Comparison of ENCODE assay signal across 8 cellular contexts in the genomic region with DNA sequence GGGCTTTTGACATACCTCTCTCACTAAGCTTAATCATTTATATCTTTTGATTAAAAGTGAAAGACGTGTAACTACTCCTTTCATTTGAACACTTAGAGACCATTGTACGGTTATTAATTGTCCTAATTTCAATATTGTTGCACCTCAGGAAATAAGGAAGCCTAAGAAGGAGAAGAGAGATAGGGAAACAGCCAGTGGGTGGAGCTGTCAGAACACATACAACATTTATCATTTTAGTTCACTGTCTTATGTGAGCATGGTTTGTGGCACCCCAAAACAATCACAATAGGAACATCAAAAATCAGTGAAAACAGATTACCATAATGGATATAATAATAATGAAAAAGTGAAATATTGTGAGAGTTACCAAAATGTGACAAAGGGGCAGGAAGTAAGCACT.
DNase-seq lines count a peak whose midpoint lies in the region; ATAC-seq and TF ChIP-seq lines count a peak whose summit lies in the region.
"Not testable (repeated sequence)": the region's sequence is repeated elsewhere in the genome, so short reads cannot be mapped to it uniquely, and the experiment has no call there.

No MANE protein-coding gene starts in this region.

- H4K20me1 ChIP-seq in Karpas-422 (ENCODE audit: insufficient read depth, low read depth, low read length) = not testable (repeated sequence)

- H3K9ac ChIP-seq in Karpas-422 (ENCODE audit: low read length); liver (ENCODE audit: low read depth in 1 of 2, low read length in 2 of 2): not testable (repeated sequence)

- intact Hi-C loops in A673 (cut with micrococcal nuclease; ENCODE audit: unreplicated experiment); heart left ventricle (cut with DNase I): not testable (repeated sequence)

- CTCF ChIA-PET in A673 (lab: Charles Lee) = not testable (repeated sequence)

- H3K9me3 ChIP-seq in A673 (ENCODE audit: low read depth, low read length, poor library complexity, severe bottlenecking); Karpas-422 (ENCODE audit: low read length); Peyer's patch; heart left ventricle; liver (ENCODE audit: control insufficient read depth in 4 of 4, low read length in 3 of 4): not testable (repeated sequence)

- peak; percentile 55 to 56 for TF ChIP-seq RAD21 in liver (IDR thresholded peaks at IDR 0.05)

- not testable (repeated sequence) for H3K4me3 ChIP-seq in A673 (ENCODE audit: low read depth, low read length, poor library complexity, severe bottlenecking); Karpas-422 (ENCODE audit: low read length); Peyer's patch; choroid plexus epithelial cell (ENCODE audit: low read depth, low read length); heart left ventricle; liver (ENCODE audit: low read depth in 1 of 3, low read length in 3 of 3); retinal pigment epithelial cell (ENCODE audit: low read length)

- not testable (repeated sequence) for H3K36me3 ChIP-seq in A673 (ENCODE audit: insufficient read depth, low read length, poor library complexity, severe bottlenecking); Karpas-422 (ENCODE audit: insufficient read depth, low read length); Peyer's patch; heart left ventricle; liver (ENCODE audit: control insufficient read depth in 4 of 4, insufficient read depth in 3 of 4, low read depth in 1 of 4, low read length in 3 of 4)

- not testable (repeated sequence) for H3K4me2 ChIP-seq in Karpas-422 (ENCODE audit: low read depth, low read length, poor library complexity, severe bottlenecking)

- H3K4me1 ChIP-seq in A673 (ENCODE audit: insufficient read depth, low read length, poor library complexity, severe bottlenecking); Karpas-422 (ENCODE audit: low read length); Peyer's patch; heart left ventricle; liver (ENCODE audit: control insufficient read depth in 4 of 4, insufficient read depth in 4 of 4, low read length in 3 of 4): not testable (repeated sequence)

- 51 to 70% (median 62%) methylated on average over 2 of the region's 2 CpGs for WGBS in heart left ventricle, 4 donors
- WGBS in liver = 63% methylated on average over 2 of the region's 2 CpGs

- H2AFZ ChIP-seq in Karpas-422 (ENCODE audit: low read length) = not testable (repeated sequence)

- not testable (repeated sequence) for DNase-seq in A673 (ENCODE audit: low spot score); GM13977 (ENCODE audit: low spot score); Peyer's patch; heart left ventricle; retinal pigment epithelial cell (ENCODE audit: low read depth)
- peak; percentile 41 for DNase-seq in Karpas-422
- DNase-seq in choroid plexus epithelial cell (ENCODE audit: low read depth) = peak; percentile 2

- not testable (repeated sequence) for H3K27ac ChIP-seq in A673 (ENCODE audit: low read depth, low read length, poor library complexity, severe bottlenecking); Karpas-422 (ENCODE audit: low read length); Peyer's patch; heart left ventricle; liver (ENCODE audit: low read depth in 1 of 2, low read length in 2 of 2)

- POLR2A ChIA-PET in A673 (lab: Charles Lee; ENCODE audit: low non-redundant PET) = not testable (repeated sequence)

- TF ChIP-seq CTCF in A673 (conservative IDR thresholded peaks at IDR 0.05; ENCODE audit: low read depth, low read length) (peak; percentile 31; the same call in 1 of the 2 replicates), GM13977 (IDR thresholded peaks at IDR 0.05; ENCODE audit: extremely low read depth, insufficient read depth, missing control alignments) (peak; percentile 32), Peyer's patch (IDR thresholded peaks at IDR 0.05) (peak in 4 of 6 experiments; percentile 7 to 45 (median 36)), choroid plexus epithelial cell (conservative IDR thresholded peaks at IDR 0.05; ENCODE audit: low read depth, low read length) (peak; percentile 29), heart left ventricle (IDR thresholded peaks at IDR 0.05) (peak in 9 of 12 donors; percentile 10 to 51 (median 36)), liver (IDR thresholded peaks at IDR 0.05; ENCODE audit: low read depth, low read length, missing input control) (peak; percentile 15), retinal pigment epithelial cell (conservative IDR thresholded peaks at IDR 0.05; ENCODE audit: low read depth, low read length) (peak; percentile 18)

- H3K9me2 ChIP-seq in Karpas-422 (replicated peaks; ENCODE audit: insufficient read depth, low read length) = not testable (repeated sequence)

- TF ChIP-seq POLR2A in Peyer's patch (IDR thresholded peaks at IDR 0.05); heart left ventricle (IDR thresholded peaks at IDR 0.05): not testable (repeated sequence)

- in situ Hi-C loops in GM13977 (cut with MboI; ENCODE audit: low pct_unique_long_range_greater_than_20kb, low sequenced_read_pairs, unreplicated experiment) = not testable (repeated sequence)

- H3K79me2 ChIP-seq in Karpas-422 (ENCODE audit: low read length) = not testable (repeated sequence)

- H3K27me3 ChIP-seq in A673 (replicated peaks; ENCODE audit: insufficient read depth, low read depth, low read length, poor library complexity); Karpas-422 (ENCODE audit: low read length); Peyer's patch; heart left ventricle; liver (ENCODE audit: control insufficient read depth in 4 of 4, insufficient read depth in 4 of 4, low read length in 3 of 4): not testable (repeated sequence)

- ATAC-seq in heart left ventricle = not testable (repeated sequence)

- BruUV-seq in A673 (replicated peaks; lab: Mats Ljungman, UMichigan) = not testable (repeated sequence)
